In genomic region chr16:12459993-12460392, GRCh38 we compare ENCODE assay signal across 13 cellular contexts.
DNase-seq lines count a peak whose midpoint lies in the region; ATAC-seq lines count a peak whose summit lies in the region.
"Had no signal": no experiment of that assay in that cellular context is flagged by ENCODE, and none has a peak within 500 bp of the region (broad histone marks: within the 10 kb centered on the region; RNA-seq: fewer than 3 reads in every experiment).

No MANE protein-coding gene starts in this region.

- ATAC-seq in HG03354 (IDR thresholded peaks at IDR 0.05; ENCODE audit: poor library complexity, severe bottlenecking, unreplicated experiment) = peak; percentile 52
- ATAC-seq in HG03097 (IDR thresholded peaks at IDR 0.05; ENCODE audit: low FRiP score, unreplicated experiment) = no peak
- ATAC-seq: Panc1 had no signal

- peak overlapping the region; percentile 44 for H3K27ac ChIP-seq in cingulate gyrus (ENCODE audit: low read depth, low read length)
- H3K27ac ChIP-seq in temporal lobe (ENCODE audit: low read depth, low read length) = peak overlapping the region; percentile 27
- H3K27ac ChIP-seq: parathyroid adenoma had no signal

- peak; percentile 58 for DNase-seq in stimulated activated CD4-positive, alpha-beta T cell treated with anti-CD3 and anti-CD28 coated beads, Interleukin-15, amount 100 ng/mL, for 24 hours
- DNase-seq in stimulated activated CD4-positive, alpha-beta T cell treated with anti-CD3 and anti-CD28 coated beads, Interleukin-12 subunit alpha, Interleukin-12 subunit beta, amount 100 ng/mL, for 4 hours = no peak
- no peak for DNase-seq in DMS153 (lab: John Stamatoyannopoulos, UW)
- DNase-seq in cerebellum (ENCODE audit: low spot score) = no peak
- DNase-seq: BE2C, NCI-H1436, NCI-H82 had no signal
